Comparison of ENCODE assay signal across 25 cellular contexts in the genomic region with DNA sequence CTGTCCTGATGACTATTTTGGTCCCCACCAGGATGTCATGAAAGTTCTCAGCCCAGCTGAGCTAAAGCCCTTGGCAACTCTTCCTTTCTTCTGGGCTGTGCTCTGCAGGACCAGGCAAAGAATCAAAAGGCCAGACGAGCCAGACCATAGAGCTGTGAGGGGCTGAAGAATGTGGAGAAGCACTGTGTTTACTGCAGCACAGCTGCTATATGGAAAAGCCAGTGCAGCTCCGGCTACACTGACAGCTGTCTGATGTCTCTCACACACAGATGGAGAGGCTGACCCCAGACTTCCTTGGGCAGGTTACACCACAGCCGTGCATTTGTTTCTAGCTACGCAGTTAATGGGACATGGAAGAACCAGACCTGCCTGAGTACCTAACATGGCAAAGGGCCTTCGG. TPM values are rescaled to one million over a fixed set of nuclear protein-coding genes. Genes with fewer than 3 reads are reported as not detected.
A peak's percentile ranks its signal among the peaks of the same experiment; 100 is the strongest.
DNase-seq lines count a peak whose midpoint lies in the region; ATAC-seq, FAIRE-seq and TF ChIP-seq lines count a peak whose summit lies in the region.
"Had no signal": no experiment of that assay in that cellular context is flagged by ENCODE, and none has a peak within 500 bp of the region (broad histone marks: within the 10 kb centered on the region; RNA-seq: fewer than 3 reads in every experiment).

No MANE protein-coding gene starts in this region.

- no peaks in the 10 kb centered on the region for H3K36me3 ChIP-seq in CD8-positive, alpha-beta T cell (ENCODE audit: insufficient read depth, low read length)
- H3K36me3 ChIP-seq in GM23338 (ENCODE audit: insufficient read depth), result no peaks in the 10 kb centered on the region; the same call in 1 of the 2 replicates
- H3K36me3 ChIP-seq: ascending aorta, SJSA1 had no signal

- H2AFZ ChIP-seq in GM23338, result peak overlapping the region; percentile 76; the same call in 1 of the 2 replicates

- CTCF ChIA-PET in CD8-positive, alpha-beta T cell (lab: Charles Lee), result interaction anchor here (0.9 to 4.5 kb wide), 5 partner anchors 23 to 210 kb away, joined by 3 to 14 read pairs (median 3); no protein-coding TSS in a partner anchor

- H3K27me3 ChIP-seq in CD8-positive, alpha-beta T cell (ENCODE audit: insufficient read depth, low read length), result no peaks in the 10 kb centered on the region
- H3K27me3 ChIP-seq in GM23338 (ENCODE audit: insufficient read depth), result no peaks in the 10 kb centered on the region
- H3K27me3 ChIP-seq: ascending aorta had no signal

- H3K27me3 Mint-ChIP-seq in CD8-positive, alpha-beta T cell (ENCODE audit: low read depth), result no peaks in the 10 kb centered on the region
- H3K27me3 Mint-ChIP-seq in GM23338 (ENCODE audit: insufficient read depth, low read depth, poor library complexity), result peaks cover 2% of the 10 kb centered on the region
- H3K27me3 Mint-ChIP-seq in activated naive CD8-positive, alpha-beta T cell, result no peaks in the 10 kb centered on the region
- H3K27me3 Mint-ChIP-seq in natural killer cell treated with Interleukin-12 subunit alpha and Interleukin-12 subunit beta and Interleukin-15 and Interleukin-18, amount 100 ng/mL, for 72 hours, result no peaks in the 10 kb centered on the region

- H3K9me3 Mint-ChIP-seq in CD8-positive, alpha-beta T cell, result no peaks in the 10 kb centered on the region
- no peaks in the 10 kb centered on the region for H3K9me3 Mint-ChIP-seq in GM23338
- no peaks in the 10 kb centered on the region for H3K9me3 Mint-ChIP-seq in activated naive CD8-positive, alpha-beta T cell (ENCODE audit: low read depth)
- no peaks in the 10 kb centered on the region for H3K9me3 Mint-ChIP-seq in natural killer cell treated with Interleukin-12 subunit alpha and Interleukin-12 subunit beta and Interleukin-15 and Interleukin-18, amount 100 ng/mL, for 72 hours
- H3K9me3 Mint-ChIP-seq: memory B cell had no signal

- ATAC-seq in CD8-positive, alpha-beta T cell, result no peak
- ATAC-seq in GM23338, result no peak
- ATAC-seq in natural killer cell treated with Interleukin-12 subunit alpha and Interleukin-12 subunit beta and Interleukin-15 and Interleukin-18, amount 100 ng/mL, for 72 hours, result no peak
- ATAC-seq: activated CD4-positive, CD25-positive, alpha-beta regulatory T cell treated with anti-CD3 and anti-CD28 coated beads, Interleukin-2, amount 50 U/mL, for 24 hours; HepG2; sciatic nerve had no signal

- no peaks in the 10 kb centered on the region for H4K20me1 ChIP-seq in GM23338 (replicated peaks; ENCODE audit: insufficient read depth)

- H3K9me3 ChIP-seq in CD8-positive, alpha-beta T cell (ENCODE audit: low read length), result no peaks in the 10 kb centered on the region
- H3K9me3 ChIP-seq: ascending aorta, SJSA1 had no signal

- H3K27ac ChIP-seq in CD8-positive, alpha-beta T cell (ENCODE audit: low read depth, low read length), result no peak overlapping the region
- H3K27ac ChIP-seq in GM23338 (ENCODE audit: low read depth), result no peak overlapping the region
- H3K27ac ChIP-seq: ascending aorta, SJSA1 had no signal

- H3K27ac Mint-ChIP-seq in CD8-positive, alpha-beta T cell, result peak overlapping the region; percentile 86
- H3K27ac Mint-ChIP-seq in GM23338, result no peak overlapping the region
- H3K27ac Mint-ChIP-seq in activated naive CD8-positive, alpha-beta T cell, result peak overlapping the region; percentile 77
- H3K27ac Mint-ChIP-seq in natural killer cell treated with Interleukin-12 subunit alpha and Interleukin-12 subunit beta and Interleukin-15 and Interleukin-18, amount 100 ng/mL, for 72 hours, result peak overlapping the region; percentile 96 to 98
- H3K27ac Mint-ChIP-seq: memory B cell had no signal

- H3K79me2 ChIP-seq in GM23338 (replicated peaks; ENCODE audit: insufficient read depth), result no peaks in the 10 kb centered on the region

- no peak for TF ChIP-seq CTCF in CD8-positive, alpha-beta T cell (IDR thresholded peaks at IDR 0.05)
- TF ChIP-seq CTCF in GM23338 (conservative IDR thresholded peaks at IDR 0.05; ENCODE audit: low read depth in 2 of 2), result no peak

- no peaks in the 10 kb centered on the region for H3F3A ChIP-seq in GM23338 (replicated peaks; ENCODE audit: low read depth)

- no peak overlapping the region for H3K4me2 ChIP-seq in GM23338

- intact Hi-C loops in CD8-positive, alpha-beta T cell (cut with DNase I, micrococcal nuclease), result no loop called here

- no peak overlapping the region for H3K4me3 ChIP-seq in CD8-positive, alpha-beta T cell (ENCODE audit: low read depth, low read length)
- H3K4me3 ChIP-seq in GM23338, result no peak overlapping the region
- H3K4me3 ChIP-seq: ascending aorta, SJSA1 had no signal

- H3K9me2 ChIP-seq in GM23338 (ENCODE audit: insufficient read depth), result no peaks in the 10 kb centered on the region

- H3K4me1 ChIP-seq in CD8-positive, alpha-beta T cell (ENCODE audit: insufficient read depth, low read length), result peaks cover 85% of the 10 kb centered on the region
- H3K4me1 ChIP-seq in GM23338 (ENCODE audit: insufficient read depth), result no peaks in the 10 kb centered on the region; the same call in 1 of the 2 replicates
- H3K4me1 ChIP-seq: ascending aorta, SJSA1 had no signal

- peak overlapping the region; percentile 53 for H3K4me3 Mint-ChIP-seq in CD8-positive, alpha-beta T cell
- H3K4me3 Mint-ChIP-seq in GM23338, result no peak overlapping the region
- H3K4me3 Mint-ChIP-seq in activated naive CD8-positive, alpha-beta T cell, result no peak overlapping the region
- peak overlapping the region; percentile 83 for H3K4me3 Mint-ChIP-seq in natural killer cell treated with Interleukin-12 subunit alpha and Interleukin-12 subunit beta and Interleukin-15 and Interleukin-18, amount 100 ng/mL, for 72 hours
- H3K4me3 Mint-ChIP-seq: memory B cell had no signal

- POLR2A ChIA-PET in CD8-positive, alpha-beta T cell (lab: Charles Lee), result interaction anchor here (0.6 to 3.4 kb wide), 5 partner anchors 10 to 43 kb away, joined by 3 to 14 read pairs (median 4); a partner anchor contains a TSS

- FAIRE-seq in urothelium cell line (lab: Jason Lieb, UNC), result no peak
- FAIRE-seq: HepG2, kidney had no signal

- peaks cover 95% of the 10 kb centered on the region for H3K4me1 Mint-ChIP-seq in CD8-positive, alpha-beta T cell (ENCODE audit: low read depth)
- peaks cover 6% of the 10 kb centered on the region for H3K4me1 Mint-ChIP-seq in GM23338
- peaks cover 90% of the 10 kb centered on the region for H3K4me1 Mint-ChIP-seq in activated naive CD8-positive, alpha-beta T cell (ENCODE audit: low read depth)
- H3K4me1 Mint-ChIP-seq in natural killer cell treated with Interleukin-12 subunit alpha and Interleukin-12 subunit beta and Interleukin-15 and Interleukin-18, amount 100 ng/mL, for 72 hours (ENCODE audit: low read depth in 2 of 2), result peaks cover 86 to 90% of the 10 kb centered on the region in 2 donors
- H3K4me1 Mint-ChIP-seq: memory B cell had no signal

- peaks cover 61% of the 10 kb centered on the region for H3K36me3 Mint-ChIP-seq in CD8-positive, alpha-beta T cell
- no peaks in the 10 kb centered on the region for H3K36me3 Mint-ChIP-seq in GM23338 (ENCODE audit: low read depth)
- H3K36me3 Mint-ChIP-seq in activated naive CD8-positive, alpha-beta T cell, result peaks cover 18% of the 10 kb centered on the region
- peaks cover 30% of the 10 kb centered on the region for H3K36me3 Mint-ChIP-seq in natural killer cell treated with Interleukin-12 subunit alpha and Interleukin-12 subunit beta and Interleukin-15 and Interleukin-18, amount 100 ng/mL, for 72 hours
- H3K36me3 Mint-ChIP-seq: memory B cell had no signal

- no peak for DNase-seq in CD8-positive, alpha-beta T cell
- DNase-seq in GM23338 (ENCODE audit: low spot score) (no peak), NCI-H1417 treated with DMSO at 0.1 percent for 48 hours (lab: John Stamatoyannopoulos, UW) (no peak), urothelium cell line (ENCODE audit: low spot score) (no peak)
- DNase-seq in natural killer cell treated with Interleukin-12 subunit alpha and Interleukin-12 subunit beta and Interleukin-15 and Interleukin-18, amount 100 ng/mL, for 72 hours (ENCODE audit: low spot score), result no peak
- DNase-seq in stimulated activated CD4-positive, alpha-beta T cell treated with anti-CD3 and anti-CD28 coated beads, Interleukin-2, amount 100 ng/mL, for 24 hours, result no peak
- DNase-seq: AML-193; GF-D8; GOT3; hippocampal formation; kidney; MM.1S; NCI-H1930; NCI-H526 treated with DMSO at 0.1 percent for 48 hours; OCI-M1; stimulated activated CD4-positive, alpha-beta T cell treated with anti-CD3 and anti-CD28 coated beads, Interleukin-2, amount 100 ng/mL, for 48 hours; T1000 had no signal

TF ChIP-seq in GM23338, 12 proteins besides CTCF, POLR2A, EP300 and RAD21:
- TF ChIP-seq ZNF331 (CRISPR knock-in tag; IDR thresholded peaks at IDR 0.05; ENCODE audit: low read depth) (no peak), JUNB (IDR thresholded peaks at IDR 0.05; ENCODE audit: unreplicated experiment) (no peak)
- TF ChIP-seq, protein P1, sequence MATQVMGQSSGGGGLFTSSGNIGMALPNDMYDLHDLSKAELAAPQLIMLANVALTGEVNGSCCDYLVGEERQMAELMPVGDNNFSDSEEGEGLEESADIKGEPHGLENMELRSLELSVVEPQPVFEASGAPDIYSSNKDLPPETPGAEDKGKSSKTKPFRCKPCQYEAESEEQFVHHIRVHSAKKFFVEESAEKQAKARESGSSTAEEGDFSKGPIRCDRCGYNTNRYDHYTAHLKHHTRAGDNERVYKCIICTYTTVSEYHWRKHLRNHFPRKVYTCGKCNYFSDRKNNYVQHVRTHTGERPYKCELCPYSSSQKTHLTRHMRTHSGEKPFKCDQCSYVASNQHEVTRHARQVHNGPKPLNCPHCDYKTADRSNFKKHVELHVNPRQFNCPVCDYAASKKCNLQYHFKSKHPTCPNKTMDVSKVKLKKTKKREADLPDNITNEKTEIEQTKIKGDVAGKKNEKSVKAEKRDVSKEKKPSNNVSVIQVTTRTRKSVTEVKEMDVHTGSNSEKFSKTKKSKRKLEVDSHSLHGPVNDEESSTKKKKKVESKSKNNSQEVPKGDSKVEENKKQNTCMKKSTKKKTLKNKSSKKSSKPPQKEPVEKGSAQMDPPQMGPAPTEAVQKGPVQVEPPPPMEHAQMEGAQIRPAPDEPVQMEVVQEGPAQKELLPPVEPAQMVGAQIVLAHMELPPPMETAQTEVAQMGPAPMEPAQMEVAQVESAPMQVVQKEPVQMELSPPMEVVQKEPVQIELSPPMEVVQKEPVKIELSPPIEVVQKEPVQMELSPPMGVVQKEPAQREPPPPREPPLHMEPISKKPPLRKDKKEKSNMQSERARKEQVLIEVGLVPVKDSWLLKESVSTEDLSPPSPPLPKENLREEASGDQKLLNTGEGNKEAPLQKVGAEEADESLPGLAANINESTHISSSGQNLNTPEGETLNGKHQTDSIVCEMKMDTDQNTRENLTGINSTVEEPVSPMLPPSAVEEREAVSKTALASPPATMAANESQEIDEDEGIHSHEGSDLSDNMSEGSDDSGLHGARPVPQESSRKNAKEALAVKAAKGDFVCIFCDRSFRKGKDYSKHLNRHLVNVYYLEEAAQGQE (IDR thresholded peaks at IDR 0.05; ENCODE audit: unreplicated experiment), result no peak

RNA-seq across cellular contexts. Expression of a gene that starts 40.4 kb away (rescaled TPM):
- 100 to 1,000 TPM; 327 to 331 TPM for total RNA-seq in CD8-positive, alpha-beta T cell
- total RNA-seq in GM23338 (2014; rRNA removed; shearing (Covaris generic)), result 1.4 TPM in 1 of 2 replicates, not detected in the other
- 1.2 and 1.6 TPM in 2 replicates for polyA plus RNA-seq in GM23338 (2016; fragmentation: Nextera tagmentation; extraction: Ambion mirVana)
- 100 to 1,000 TPM; 169 to 384 TPM for total RNA-seq in natural killer cell treated with Interleukin-12 subunit alpha and Interleukin-12 subunit beta and Interleukin-15 and Interleukin-18, amount 100 ng/mL, for 72 hours
- total RNA-seq: osteoblast, SJSA1 had no signal
- polyA plus RNA-seq: HepG2 had no signal

Comparison
In these comparisons a context has a peak if more than half of its experiments do, and no peak if none do; other contexts are left out.
1. H3K4me3 Mint-ChIP-seq: peak in CD8-positive, alpha-beta T cell (single experiment) and natural killer cell treated with Interleukin-12 subunit alpha and Interleukin-12 subunit beta and Interleukin-15 and Interleukin-18, amount 100 ng/mL, for 72 hours (single experiment); none in GM23338 (single experiment) and activated naive CD8-positive, alpha-beta T cell (single experiment).
2. RNA of a gene that starts 40.4 kb away (total RNA-seq): 169 to 384 TPM in natural killer cell treated with Interleukin-12 subunit alpha and Interleukin-12 subunit beta and Interleukin-15 and Interleukin-18, amount 100 ng/mL, for 72 hours and 327 to 331 TPM in CD8-positive, alpha-beta T cell; 1.4 TPM in GM23338; every median in the first group is over 10 times any median in the second.